In genomic region chr11:12784987-12785386, GRCh38 we compare ENCODE assay signal across 21 cellular contexts.
DNase-seq lines count a peak whose midpoint lies in the region; ATAC-seq and TF ChIP-seq lines count a peak whose summit lies in the region.
"Had no signal": no experiment of that assay in that cellular context is flagged by ENCODE, and none has a peak within 500 bp of the region (broad histone marks: within the 10 kb centered on the region; RNA-seq: fewer than 3 reads in every experiment).

No MANE protein-coding gene starts in this region.

- H2AK9ac ChIP-seq in IMR-90 (replicated peaks; ENCODE audit: low read depth, low read length, poor library complexity): peak overlapping the region; percentile 20

- H3K4me1 ChIP-seq in IMR-90 (ENCODE audit: control insufficient read depth, insufficient read depth, low read length) (peaks cover 19% of the 10 kb centered on the region), fibroblast of lung (ENCODE audit: control insufficient read depth, extremely low read depth, insufficient read depth, low read length) (peaks cover 9% of the 10 kb centered on the region)
- H3K4me1 ChIP-seq: transverse colon had no signal

- WGBS in IMR-90 (ENCODE audit: extremely low coverage in 2 of 2, insufficient read length in 1 of 2), 2 experiments: 83% methylated on average over 1 of the region's 5 CpGs; no CpG with 5 or more reads in 1 of the 2 experiments

- intact Hi-C loops in IMR-90 (cut with micrococcal nuclease): no loop called here

- 0 out of 2 replicates have a peak, but pooled peaks have one; percentile 6 for ATAC-seq in IMR-90 (ENCODE audit: low read depth)
- ATAC-seq: activated CD8-positive, alpha-beta memory T cell treated with anti-CD3 and anti-CD28 coated beads, Interleukin-2, amount 10 ng/mL, durations not matched to agents 7 days and 5 days; activated T-helper 17 cell treated with anti-CD3 and anti-CD28 coated beads, Interleukin-2, amount 50 U/mL, for 72 hours; stimulated activated naive CD8-positive, alpha-beta T cell treated with anti-CD3 and anti-CD28 coated beads, Interleukin-15, amount 100 ng/mL, for 72 hours had no signal

- 0 out of 2 replicates have a peak overlapping the region, but pooled peaks have one; percentile 5 for H2AK5ac ChIP-seq in IMR-90 (ENCODE audit: low read depth, low read length)

- no peak overlapping the region for H3K23ac ChIP-seq in IMR-90 (ENCODE audit: low read depth, low read length)

- no peak overlapping the region for H2BK120ac ChIP-seq in IMR-90 (ENCODE audit: low read depth, low read length)

- no TSS peak for BruUV-seq in IMR-90 (replicated peaks; lab: Mats Ljungman, UMichigan)

- H2BK20ac ChIP-seq in IMR-90 (ENCODE audit: low read depth, low read length): no peak overlapping the region

- H4K20me1 ChIP-seq in IMR-90 (ENCODE audit: insufficient read depth, low read length): peaks cover 63% of the 10 kb centered on the region
- no peaks in the 10 kb centered on the region for H4K20me1 ChIP-seq in fibroblast of lung (ENCODE audit: control insufficient read depth, extremely low read depth, insufficient read depth, low read length)

- no peak overlapping the region for H4K91ac ChIP-seq in IMR-90 (ENCODE audit: insufficient read depth, low read depth, low read length)

- H3K79me2 ChIP-seq in fibroblast of lung (ENCODE audit: control insufficient read depth, insufficient read depth, low read length): peaks cover 84% of the 10 kb centered on the region

- H3K4ac ChIP-seq in IMR-90 (ENCODE audit: low read depth, low read length): no peak overlapping the region

- no peak overlapping the region for H3K9ac ChIP-seq in IMR-90 (ENCODE audit: low read depth, low read length)
- H3K9ac ChIP-seq in fibroblast of lung (ENCODE audit: insufficient read depth, low read length): no peak overlapping the region

- H3K36me3 Mint-ChIP-seq in nephron progenitor cell (ENCODE audit: low read depth) (peaks cover 25% of the 10 kb centered on the region), endothelial cell (ENCODE audit: low read depth, unreplicated experiment) (peaks cover 13% of the 10 kb centered on the region)
- H3K36me3 Mint-ChIP-seq: activated CD8-positive, alpha-beta memory T cell treated with anti-CD3 and anti-CD28 coated beads, Interleukin-2, amount 10 ng/mL, durations not matched to agents 7 days and 5 days; activated naive CD8-positive, alpha-beta T cell treated with anti-CD3 and anti-CD28 coated beads for 36 hours; CD4-positive, alpha-beta memory T cell had no signal

- H3K4me3 Mint-ChIP-seq in nephron progenitor cell: no peak overlapping the region
- no peak overlapping the region for H3K4me3 Mint-ChIP-seq in endothelial cell (ENCODE audit: unreplicated experiment)
- H3K4me3 Mint-ChIP-seq: activated CD8-positive, alpha-beta memory T cell treated with anti-CD3 and anti-CD28 coated beads, Interleukin-2, amount 10 ng/mL, durations not matched to agents 7 days and 5 days; activated naive CD8-positive, alpha-beta T cell treated with anti-CD3 and anti-CD28 coated beads for 36 hours; activated T-helper 17 cell treated with anti-CD3 and anti-CD28 coated beads, Interleukin-2, amount 50 U/mL, for 72 hours; CD4-positive, alpha-beta memory T cell; stimulated activated naive CD8-positive, alpha-beta T cell treated with anti-CD3 and anti-CD28 coated beads, Interleukin-15, amount 100 ng/mL, for 72 hours had no signal

- peak overlapping the region; percentile 8; the same call in 1 of the 2 replicates for H3K27ac ChIP-seq in IMR-90 (ENCODE audit: insufficient read depth, low read length)
- H3K27ac ChIP-seq in fibroblast of lung (ENCODE audit: insufficient read depth, low read length): peak overlapping the region; percentile 0
- H3K27ac ChIP-seq in caudate nucleus (ENCODE audit: low read depth, low read length): no peak overlapping the region
- H3K27ac ChIP-seq: transverse colon had no signal

- H3K4me3 ChIP-seq in IMR-90 (ENCODE audit: insufficient read depth, low read depth, low read length) (no peak overlapping the region), fibroblast of lung (replicated peaks in 1 of 4; ENCODE audit: control extremely low read depth in 1 of 4, insufficient read depth in 1 of 4, low read depth in 3 of 4, low read length in 4 of 4) (no peak overlapping the region)
- H3K4me3 ChIP-seq: lung, transverse colon had no signal

- H3K79me1 ChIP-seq in IMR-90 (ENCODE audit: low read depth in 1 of 2, low read length in 2 of 2): peaks cover 41 to 77% of the 10 kb centered on the region in 2 experiments

- H3K27me3 ChIP-seq in IMR-90 (ENCODE audit: control insufficient read depth, insufficient read depth, low read length) (no peaks in the 10 kb centered on the region), fibroblast of lung (ENCODE audit: control insufficient read depth, insufficient read depth, low read length) (no peaks in the 10 kb centered on the region)
- H3K27me3 ChIP-seq: transverse colon had no signal

- H3K27ac Mint-ChIP-seq in nephron progenitor cell (peak overlapping the region; percentile 31), endothelial cell (ENCODE audit: unreplicated experiment) (no peak overlapping the region)
- H3K27ac Mint-ChIP-seq: activated CD8-positive, alpha-beta memory T cell treated with anti-CD3 and anti-CD28 coated beads, Interleukin-2, amount 10 ng/mL, durations not matched to agents 7 days and 5 days; activated naive CD8-positive, alpha-beta T cell treated with anti-CD3 and anti-CD28 coated beads for 36 hours; activated T-helper 17 cell treated with anti-CD3 and anti-CD28 coated beads, Interleukin-2, amount 50 U/mL, for 72 hours; CD4-positive, alpha-beta memory T cell; stimulated activated naive CD8-positive, alpha-beta T cell treated with anti-CD3 and anti-CD28 coated beads, Interleukin-15, amount 100 ng/mL, for 72 hours had no signal

- H3K4me2 ChIP-seq in IMR-90 (ENCODE audit: low read depth, low read length): no peak overlapping the region
- no peak overlapping the region for H3K4me2 ChIP-seq in fibroblast of lung (ENCODE audit: extremely low read depth, insufficient read depth, low read length)

- no peak overlapping the region for H3K56ac ChIP-seq in IMR-90 (ENCODE audit: extremely low read depth, insufficient read depth, low read length)

- in situ Hi-C loops in IMR-90 (cut with MboI; ENCODE audit: low sequenced_read_pairs): no loop called here

- H3K36me3 ChIP-seq in IMR-90 (ENCODE audit: control insufficient read depth, insufficient read depth, low read length) (peaks cover 13% of the 10 kb centered on the region), fibroblast of lung (ENCODE audit: control insufficient read depth, insufficient read depth, low read length) (peaks cover 2% of the 10 kb centered on the region)
- H3K36me3 ChIP-seq: transverse colon had no signal

- no peak overlapping the region for H2AFZ ChIP-seq in IMR-90 (replicated peaks; ENCODE audit: low read length, poor library complexity)
- no peak overlapping the region for H2AFZ ChIP-seq in fibroblast of lung (ENCODE audit: low read length)

- no peak overlapping the region for H3K18ac ChIP-seq in IMR-90 (ENCODE audit: low read depth, low read length)

- H3K27me3 Mint-ChIP-seq in nephron progenitor cell (ENCODE audit: low read depth, poor library complexity) (no peaks in the 10 kb centered on the region), endothelial cell (ENCODE audit: unreplicated experiment) (peaks cover 2% of the 10 kb centered on the region)

- H3K14ac ChIP-seq in IMR-90 (replicated peaks; ENCODE audit: low read depth, low read length): no peak overlapping the region

- TF ChIP-seq CTCF in IMR-90 (conservative IDR thresholded peaks at IDR 0.05; ENCODE audit: low read depth, low read length) (no peak), fibroblast of lung (conservative IDR thresholded peaks at IDR 0.05 in 1 of 2, IDR thresholded peaks at IDR 0.05 in 1 of 2; ENCODE audit: low read depth in 1 of 2, low read length in 2 of 2) (no peak), nephron progenitor cell (IDR thresholded peaks at IDR 0.05) (no peak), endothelial cell (IDR thresholded peaks at IDR 0.05; ENCODE audit: unreplicated experiment) (no peak)

- no peak for TF ChIP-seq RAD21 in IMR-90 (IDR thresholded peaks at IDR 0.05; ENCODE audit: low read length)

- no peak for TF ChIP-seq POLR2A in IMR-90 (IDR thresholded peaks at IDR 0.05; ENCODE audit: low read depth, low read length)

- no peak overlapping the region for H4K8ac ChIP-seq in IMR-90 (ENCODE audit: low read depth in 2 of 2, low read length in 2 of 2)

- H2BK5ac ChIP-seq in IMR-90 (ENCODE audit: low read depth, low read length, poor library complexity, severe bottlenecking): peak overlapping the region; percentile 5

- H2BK15ac ChIP-seq in IMR-90 (ENCODE audit: low read depth, low read length): no peak overlapping the region; the same call in 2 of the 3 replicates

- H3K9me1 ChIP-seq in IMR-90 (ENCODE audit: insufficient read depth, low read length): peaks cover 43% of the 10 kb centered on the region

- peaks cover 58% of the 10 kb centered on the region for H3K4me1 Mint-ChIP-seq in nephron progenitor cell
- H3K4me1 Mint-ChIP-seq in endothelial cell (ENCODE audit: unreplicated experiment): peaks cover 37% of the 10 kb centered on the region
- H3K4me1 Mint-ChIP-seq: activated CD8-positive, alpha-beta memory T cell treated with anti-CD3 and anti-CD28 coated beads, Interleukin-2, amount 10 ng/mL, durations not matched to agents 7 days and 5 days; activated naive CD8-positive, alpha-beta T cell treated with anti-CD3 and anti-CD28 coated beads for 36 hours; activated T-helper 17 cell treated with anti-CD3 and anti-CD28 coated beads, Interleukin-2, amount 50 U/mL, for 72 hours; CD4-positive, alpha-beta memory T cell; stimulated activated naive CD8-positive, alpha-beta T cell treated with anti-CD3 and anti-CD28 coated beads, Interleukin-15, amount 100 ng/mL, for 72 hours had no signal

- DNase-seq in DMS 273 (lab: John Stamatoyannopoulos, UW; ENCODE audit: unreplicated experiment): peak; percentile 58
- DNase-seq in IMR-90: no peak
- no peak for DNase-seq in fibroblast of lung (ENCODE audit: low read depth in 2 of 2)
- peak; percentile 16 for DNase-seq in nephron progenitor cell
- DNase-seq in caudate nucleus (lab: John Stamatoyannopoulos, UW): no peak
- no peak for DNase-seq in endothelial cell (ENCODE audit: low spot score)
- DNase-seq in activated T-cell treated with anti-CD3 and anti-CD28 coated beads for 4 hours: no peak
- DNase-seq in activated CD4-positive, CD25-positive, alpha-beta regulatory T cell treated with anti-CD3 and anti-CD28 coated beads, Interleukin-2, amount 50 U/mL, for 72 hours: no peak
- DNase-seq: activated CD8-positive, alpha-beta memory T cell treated with anti-CD3 and anti-CD28 coated beads, Interleukin-2, amount 10 ng/mL, durations not matched to agents 7 days and 5 days; activated naive CD8-positive, alpha-beta T cell treated with anti-CD3 and anti-CD28 coated beads for 36 hours; CD4-positive, alpha-beta memory T cell; effector CD4-positive, alpha-beta T cell; erythroblast; foreskin melanocyte; KBM-7; occipital lobe; stimulated activated CD4-positive, alpha-beta T cell treated with anti-CD3 and anti-CD28 coated beads, Interleukin-12 subunit alpha, Interleukin-12 subunit beta, amount 100 ng/mL, for 4 hours; stimulated activated naive CD8-positive, alpha-beta T cell treated with anti-CD3 and anti-CD28 coated beads, Interleukin-15, amount 100 ng/mL, for 72 hours; transverse colon had no signal

- POLR2A ChIA-PET in IMR-90 (lab: Charles Lee; ENCODE audit: unreplicated experiment): no interaction called here

- no peaks in the 10 kb centered on the region for H3K9me3 ChIP-seq in IMR-90 (ENCODE audit: control insufficient read depth, insufficient read depth, low read length)
- no peaks in the 10 kb centered on the region for H3K9me3 ChIP-seq in fibroblast of lung (ENCODE audit: control insufficient read depth, insufficient read depth, low read depth, low read length)
- H3K9me3 ChIP-seq: transverse colon had no signal

- H3K9me3 Mint-ChIP-seq in nephron progenitor cell (no peaks in the 10 kb centered on the region), endothelial cell (ENCODE audit: unreplicated experiment) (no peaks in the 10 kb centered on the region)
- H3K9me3 Mint-ChIP-seq: activated naive CD8-positive, alpha-beta T cell treated with anti-CD3 and anti-CD28 coated beads for 36 hours; activated T-helper 17 cell treated with anti-CD3 and anti-CD28 coated beads, Interleukin-2, amount 50 U/mL, for 72 hours; CD4-positive, alpha-beta memory T cell; stimulated activated naive CD8-positive, alpha-beta T cell treated with anti-CD3 and anti-CD28 coated beads, Interleukin-15, amount 100 ng/mL, for 72 hours had no signal

- dilution Hi-C loops in IMR-90 (cut with HindIII; ENCODE audit: low sequenced_read_pairs, unreplicated experiment): no loop called here

- CTCF ChIA-PET in IMR-90 (lab: Yijun Ruan, JAX): no interaction called here

- no peak overlapping the region for H4K5ac ChIP-seq in IMR-90 (ENCODE audit: low read depth, low read length)

Comparison
In these comparisons a context has a peak if more than half of its experiments do, and no peak if none do; other contexts are left out.
1. DNase-seq: peak in DMS 273 (single experiment) and nephron progenitor cell (single experiment); none in IMR-90 (single experiment), fibroblast of lung (0 of 2), caudate nucleus (0 of 61), endothelial cell (single experiment), activated T-cell treated with anti-CD3 and anti-CD28 coated beads for 4 hours (single experiment) and activated CD4-positive, CD25-positive, alpha-beta regulatory T cell treated with anti-CD3 and anti-CD28 coated beads, Interleukin-2, amount 50 U/mL, for 72 hours (single experiment).